ENCODE assay signal across 9 cellular contexts in the genomic region with DNA sequence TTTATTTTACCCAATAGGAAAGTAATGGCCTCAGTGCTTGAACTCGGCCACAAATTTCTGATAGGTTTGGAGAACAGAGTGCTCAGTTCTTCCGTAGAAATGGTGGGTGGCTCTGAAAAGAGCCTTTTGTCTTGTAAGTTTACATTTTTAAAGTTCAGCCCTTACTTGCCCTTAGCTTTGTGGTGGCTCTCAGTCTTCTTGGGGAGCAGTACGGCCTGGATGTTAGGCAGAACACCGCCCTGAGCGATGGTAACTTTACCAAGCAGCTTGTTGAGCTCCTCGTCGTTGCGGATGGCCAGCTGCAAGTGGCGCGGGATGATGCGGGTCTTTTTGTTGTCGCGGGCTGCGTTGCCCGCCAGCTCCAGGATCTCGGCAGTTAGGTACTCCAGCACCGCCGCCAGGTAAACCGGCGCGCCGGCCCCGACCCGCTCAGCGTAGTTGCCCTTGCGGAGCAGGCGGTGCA. TPM values are rescaled to one million over a fixed set of nuclear protein-coding genes. Genes with fewer than 3 reads are reported as not detected.
DNase-seq lines count a peak whose midpoint lies in the region; ATAC-seq and TF ChIP-seq lines count a peak whose summit lies in the region.
"Had no signal": no experiment of that assay in that cellular context is flagged by ENCODE, and none has a peak within 500 bp of the region (broad histone marks: within the 10 kb centered on the region; RNA-seq: fewer than 3 reads in every experiment).

No MANE protein-coding gene starts in this region.

- intact Hi-C loops in CD4-positive, alpha-beta T cell (cut with DNase I, micrococcal nuclease), result loop anchor here (1.0 to 10.0 kb wide), 11 partner anchors 19 to 1868 kb away; a partner anchor contains a TSS
- intact Hi-C loops in dorsolateral prefrontal cortex (cut with DNase I), result loop anchor here in 1 of 2 donors (10.0 kb wide), 4 partner anchors 58 to 1608 kb away; partner anchors contain the start of gene ABT1

- peaks cover 2% of the 10 kb centered on the region for H3K9me3 Mint-ChIP-seq in CD4-positive, alpha-beta T cell

- peak overlapping the region; percentile 93 for H3K4me3 ChIP-seq in Loucy (ENCODE audit: low read length, poor library complexity, severe bottlenecking)
- H3K4me3 ChIP-seq in dorsolateral prefrontal cortex, result peak overlapping the region; percentile 54 to 96 (median 77)
- peak overlapping the region; percentile 75 for H3K4me3 ChIP-seq in neuron (ENCODE audit: low read length)

- H3F3A ChIP-seq in Loucy (ENCODE audit: low read depth), result peaks cover 40% of the 10 kb centered on the region

- CTCF ChIA-PET in CD4-positive, alpha-beta T cell (lab: Charles Lee), result interaction anchor here (0.8 to 6.4 kb wide), 10 partner anchors 20 to 1900 kb away, joined by 3 to 60 read pairs (median 7); a partner anchor contains a TSS

- H3K4me2 ChIP-seq in Loucy (ENCODE audit: low read depth, low read length, poor library complexity, severe bottlenecking), result peak overlapping the region; percentile 83

- H3K4me3 Mint-ChIP-seq in CD4-positive, alpha-beta T cell, result no peak overlapping the region

- no peak for DNase-seq in CD4-positive, alpha-beta T cell
- DNase-seq in dorsolateral prefrontal cortex (no peak), SIG-M5 treated with dmso at 0.1 percent for 504 hours (lab: John Stamatoyannopoulos, UW; ENCODE audit: unreplicated experiment) (no peak)
- no peak for DNase-seq in stimulated activated CD4-positive, alpha-beta T cell treated with anti-CD3 and anti-CD28 coated beads, Interleukin-15, amount 100 ng/mL, for 24 hours
- no peak for DNase-seq in activated CD4-positive, alpha-beta T cell treated with anti-CD3 and anti-CD28 coated beads, Interleukin-2, amount 50 U/mL, for 4 hours

- no peaks in the 10 kb centered on the region; the same call in 1 of the 2 replicates for H3K79me2 ChIP-seq in Loucy (ENCODE audit: insufficient read depth, low read length)

- H4K20me1 ChIP-seq in Loucy (ENCODE audit: insufficient read depth, low read length, poor library complexity, severe bottlenecking), result no peaks in the 10 kb centered on the region

- H3K4me1 ChIP-seq in Loucy (ENCODE audit: insufficient read depth, low read length, poor library complexity, severe bottlenecking) (peaks cover 57% of the 10 kb centered on the region), neuron (ENCODE audit: insufficient read depth, low read length) (peaks cover 28% of the 10 kb centered on the region)

- no peak for TF ChIP-seq CTCF in CD4-positive, alpha-beta T cell (IDR thresholded peaks at IDR 0.05)
- TF ChIP-seq CTCF in Loucy (conservative IDR thresholded peaks at IDR 0.05; ENCODE audit: low read length) (no peak), dorsolateral prefrontal cortex (IDR thresholded peaks at IDR 0.05 in 54 of 56, conservative IDR thresholded peaks at IDR 0.05 in 2 of 56; ENCODE audit: low read depth in 1 of 56, partially characterized antibody in 56 of 56) (no peak)

- H3K36me3 ChIP-seq in Loucy (ENCODE audit: insufficient read depth, low read length) (no peaks in the 10 kb centered on the region), neuron (ENCODE audit: insufficient read depth, low read length) (no peaks in the 10 kb centered on the region)

- POLR2A ChIA-PET in CD4-positive, alpha-beta T cell (lab: Charles Lee), result interaction anchor here (0.7 to 10.4 kb wide), 71 partner anchors 9 to 1930 kb away, joined by 3 to 1297 read pairs (median 9); partner anchors contain the start of genes HFE, HMGN4, TRIM27 and TRIM38

- no peaks in the 10 kb centered on the region for H3K27me3 ChIP-seq in CD4-positive, alpha-beta T cell (ENCODE audit: control insufficient read depth, insufficient read depth, low read length)
- no peaks in the 10 kb centered on the region for H3K27me3 ChIP-seq in Loucy (ENCODE audit: insufficient read depth, low read length, poor library complexity, severe bottlenecking)
- H3K27me3 ChIP-seq in dorsolateral prefrontal cortex, result peaks cover 0 to 62% (median 55%) of the 10 kb centered on the region in 45 donors
- no peaks in the 10 kb centered on the region for H3K27me3 ChIP-seq in neuron (ENCODE audit: insufficient read depth, low read length)

- no peak overlapping the region for H3K27ac Mint-ChIP-seq in CD4-positive, alpha-beta T cell
- H3K27ac Mint-ChIP-seq: progenitor cell of endocrine pancreas had no signal

- peaks cover 10% of the 10 kb centered on the region for H3K36me3 Mint-ChIP-seq in CD4-positive, alpha-beta T cell (ENCODE audit: low read depth)

- no peaks in the 10 kb centered on the region for H3K9me2 ChIP-seq in Loucy (replicated peaks; ENCODE audit: low read depth, low read length)

- H3K4me1 Mint-ChIP-seq in CD4-positive, alpha-beta T cell (ENCODE audit: low read depth), result peaks cover 29% of the 10 kb centered on the region

- no peaks in the 10 kb centered on the region for H3K27me3 Mint-ChIP-seq in CD4-positive, alpha-beta T cell
- H3K27me3 Mint-ChIP-seq: progenitor cell of endocrine pancreas had no signal

- peak overlapping the region; percentile 99 for H3K9ac ChIP-seq in Loucy (ENCODE audit: low read depth, low read length, poor library complexity, severe bottlenecking)

- no peaks in the 10 kb centered on the region for H3K9me3 ChIP-seq in CD4-positive, alpha-beta T cell (ENCODE audit: control insufficient read depth, low read length)
- H3K9me3 ChIP-seq in Loucy (ENCODE audit: insufficient read depth, low read depth, low read length) (no peaks in the 10 kb centered on the region), neuron (ENCODE audit: low read length) (no peaks in the 10 kb centered on the region)

- H2AFZ ChIP-seq in Loucy (ENCODE audit: low read length), result no peak overlapping the region
- no peak overlapping the region for H2AFZ ChIP-seq in neuron (ENCODE audit: low read depth, low read length)

- peak; percentile 25 for ATAC-seq in CD4-positive, alpha-beta T cell (ENCODE audit: poor library complexity)
- ATAC-seq in HG02610 (IDR thresholded peaks at IDR 0.05; ENCODE audit: unreplicated experiment), result no peak

- peak overlapping the region; percentile 86 for H3K27ac ChIP-seq in CD4-positive, alpha-beta T cell (ENCODE audit: low read depth, low read length)
- H3K27ac ChIP-seq in dorsolateral prefrontal cortex, result peak overlapping the region in 23 of 59 donors; percentile 0 to 73 (median 40)

RNA-seq across cellular contexts. Expression of gene OR2B2, which starts 19.6 kb away (rescaled TPM):
- not detected for total RNA-seq in CD4-positive, alpha-beta T cell
- not detected for total RNA-seq in dorsolateral prefrontal cortex
- total RNA-seq: progenitor cell of endocrine pancreas had no signal
